Comparison of ENCODE assay signal across 1 cellular context in genomic region chr16:56848056-56848936, GRCh38.
TF ChIP-seq lines count a peak whose summit lies in the region.

No MANE protein-coding gene starts in this region.

TF ChIP-seq in GM23338, 12 proteins besides CTCF, POLR2A, EP300 and RAD21 (continued from another document):
- no peak for TF ChIP-seq ZNF462 (CRISPR knock-in tag; IDR thresholded peaks at IDR 0.05)
